ENCODE assay signal across 26 cellular contexts in the genomic region with DNA sequence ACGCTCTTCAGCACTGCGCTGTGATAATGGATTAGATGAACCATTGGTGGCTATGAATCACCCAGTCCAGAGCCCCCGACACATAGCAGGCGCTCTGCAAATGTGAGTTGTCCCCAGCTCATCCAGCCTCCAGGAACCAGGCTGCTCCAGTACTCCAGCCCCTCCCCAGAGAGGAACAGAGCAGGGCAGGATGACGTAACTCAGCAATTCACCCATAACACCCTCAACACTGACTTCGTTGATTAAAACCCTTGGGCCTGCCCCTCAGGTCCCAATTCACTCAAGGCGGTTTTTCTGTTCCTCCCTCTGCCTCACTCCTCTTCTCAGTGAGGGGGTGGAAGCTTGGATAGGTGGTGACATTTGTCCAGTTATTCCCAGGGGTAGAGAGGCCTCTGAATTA.
A peak's percentile ranks its signal among the peaks of the same experiment; 100 is the strongest.
DNase-seq lines count a peak whose midpoint lies in the region; ATAC-seq and TF ChIP-seq lines count a peak whose summit lies in the region.
"Had no signal": no experiment of that assay in that cellular context is flagged by ENCODE, and none has a peak within 500 bp of the region (broad histone marks: within the 10 kb centered on the region; RNA-seq: fewer than 3 reads in every experiment).

No MANE protein-coding gene starts in this region.

- peak overlapping the region; percentile 87 for H3K27ac Mint-ChIP-seq in glutamatergic neuron (ENCODE audit: unreplicated experiment)
- H3K27ac Mint-ChIP-seq: activated CD4-positive, alpha-beta T cell treated with anti-CD3 and anti-CD28 coated beads, Interleukin-2, amount 10 ng/mL, durations not matched to agents 7 days and 5 days; activated naive CD8-positive, alpha-beta T cell; activated T-helper 17 cell treated with anti-CD3 and anti-CD28 coated beads, Interleukin-2, amount 50 U/mL, for 72 hours had no signal

- no peak for ATAC-seq in HG02981 (IDR thresholded peaks at IDR 0.05; ENCODE audit: unreplicated experiment)
- ATAC-seq: activated T-helper 17 cell treated with anti-CD3 and anti-CD28 coated beads, Interleukin-2, amount 50 U/mL, for 72 hours; lower lobe of right lung; sciatic nerve had no signal

- H3K4me3 ChIP-seq in NB4 (ENCODE audit: low read depth, low read length): no peak overlapping the region
- H3K4me3 ChIP-seq: cardiac muscle cell, coronary artery, lower lobe of right lung, stomach, tibial nerve had no signal

- DNase-seq in NCI-H2227 (lab: John Stamatoyannopoulos, UW; ENCODE audit: unreplicated experiment) (peak; percentile 29), NCI-H2227 treated with DMSO at 0.1 percent for 48 hours (lab: John Stamatoyannopoulos, UW) (no peak), NB4 (ENCODE audit: low read depth) (peak; percentile 42), glutamatergic neuron (peak; percentile 56), NCI-H146 (lab: John Stamatoyannopoulos, UW) (no peak), NCI-H748 treated with DMSO at 0.1 percent for 48 hours (lab: John Stamatoyannopoulos, UW) (no peak), HUDEP-2 (lab: John Stamatoyannopoulos, UW; ENCODE audit: unreplicated experiment in 76 of 76) (no peak)
- DNase-seq: 8988T; activated CD4-positive, alpha-beta T cell treated with anti-CD3 and anti-CD28 coated beads, Interleukin-2, amount 10 ng/mL, durations not matched to agents 7 days and 5 days; aorta; CD8-positive, alpha-beta memory T cell; DMS153; H9; IMR-90; lower lobe of right lung; NCI-H1436 treated with DMSO at 0.1 percent for 48 hours; NCI-H524 treated with DMSO at 0.1 percent for 48 hours; stomach; T-helper 9 cell had no signal

- H3K36me3 Mint-ChIP-seq in glutamatergic neuron (ENCODE audit: unreplicated experiment): peaks cover 15% of the 10 kb centered on the region
- H3K36me3 Mint-ChIP-seq: activated naive CD8-positive, alpha-beta T cell; CD8-positive, alpha-beta memory T cell had no signal

- H3K9me3 Mint-ChIP-seq in glutamatergic neuron (ENCODE audit: unreplicated experiment): peaks cover 1% of the 10 kb centered on the region
- H3K9me3 Mint-ChIP-seq: activated CD4-positive, alpha-beta T cell treated with anti-CD3 and anti-CD28 coated beads, Interleukin-2, amount 10 ng/mL, durations not matched to agents 7 days and 5 days; activated T-helper 17 cell treated with anti-CD3 and anti-CD28 coated beads, Interleukin-2, amount 50 U/mL, for 72 hours; CD8-positive, alpha-beta memory T cell had no signal

- H3K4me3 Mint-ChIP-seq in glutamatergic neuron (ENCODE audit: unreplicated experiment): no peak overlapping the region
- H3K4me3 Mint-ChIP-seq: activated CD4-positive, alpha-beta T cell treated with anti-CD3 and anti-CD28 coated beads, Interleukin-2, amount 10 ng/mL, durations not matched to agents 7 days and 5 days; activated naive CD8-positive, alpha-beta T cell; activated T-helper 17 cell treated with anti-CD3 and anti-CD28 coated beads, Interleukin-2, amount 50 U/mL, for 72 hours; CD8-positive, alpha-beta memory T cell; H9 had no signal

- H3K4me1 Mint-ChIP-seq in glutamatergic neuron (ENCODE audit: low read depth, unreplicated experiment): peaks cover 21% of the 10 kb centered on the region
- H3K4me1 Mint-ChIP-seq: activated CD4-positive, alpha-beta T cell treated with anti-CD3 and anti-CD28 coated beads, Interleukin-2, amount 10 ng/mL, durations not matched to agents 7 days and 5 days; activated T-helper 17 cell treated with anti-CD3 and anti-CD28 coated beads, Interleukin-2, amount 50 U/mL, for 72 hours had no signal

- peaks cover 15% of the 10 kb centered on the region for H3K27me3 Mint-ChIP-seq in glutamatergic neuron (ENCODE audit: unreplicated experiment)

- TF ChIP-seq POLR2A in NB4 (IDR thresholded peaks at IDR 0.05; ENCODE audit: extremely low read depth, insufficient read length): no peak

- TF ChIP-seq CTCF in NB4 (IDR thresholded peaks at IDR 0.05; ENCODE audit: low read depth, low read length): no peak
- no peak for TF ChIP-seq CTCF in glutamatergic neuron (IDR thresholded peaks at IDR 0.05; ENCODE audit: partially characterized antibody, unreplicated experiment)

Comparison
In these comparisons a context has a peak if more than half of its experiments do, and no peak if none do; other contexts are left out.
1. DNase-seq: peak in NCI-H2227 (single experiment), NB4 (single experiment) and glutamatergic neuron (single experiment); none in NCI-H2227 treated with DMSO at 0.1 percent for 48 hours (single experiment), NCI-H146 (single experiment), NCI-H748 treated with DMSO at 0.1 percent for 48 hours (single experiment) and HUDEP-2 (0 of 76).